Comparison of ENCODE assay signal across 8 cellular contexts in genomic region chr20:48722737-48723191, GRCh38.
DNase-seq lines count a peak whose midpoint lies in the region; ATAC-seq and TF ChIP-seq lines count a peak whose summit lies in the region.

No MANE protein-coding gene starts in this region.

- H3K4me1 ChIP-seq in OCI-LY7 (ENCODE audit: insufficient read depth, low read length, poor library complexity, severe bottlenecking) (peaks cover 51% of the 10 kb centered on the region), esophagus (ENCODE audit: control insufficient read depth in 2 of 2, insufficient read depth in 2 of 2, low read length in 1 of 2) (peaks cover 0 to 4% of the 10 kb centered on the region in 2 donors), psoas muscle (no peaks in the 10 kb centered on the region)

- peak; percentile 6 for TF ChIP-seq POLR2A in GM15510 (IDR thresholded peaks at IDR 0.05; ENCODE audit: borderline replicate concordance, extremely low read depth, insufficient read length)

- H3K27me3 ChIP-seq in esophagus (ENCODE audit: control insufficient read depth in 1 of 2, insufficient read depth in 2 of 2, low read length in 2 of 2) (no peaks in the 10 kb centered on the region), psoas muscle (ENCODE audit: insufficient read depth in 3 of 3, low read length in 2 of 3) (no peaks in the 10 kb centered on the region)

- no peak overlapping the region for H2AFZ ChIP-seq in OCI-LY7 (ENCODE audit: low read length)

- intact Hi-C loops in OCI-LY7 (cut with micrococcal nuclease; ENCODE audit: unreplicated experiment) (loop anchor here (10.0 kb wide), 1 partner anchor 182 kb away; no protein-coding TSS in a partner anchor), psoas muscle (cut with DNase I) (no loop called here)

- POLR2A ChIA-PET in OCI-LY7 (lab: Charles Lee), result interaction anchor here (1.0 kb wide), 1 partner anchor 15 kb away, joined by 3 read pairs; no protein-coding TSS in a partner anchor

- no peak overlapping the region for H3K4me3 ChIP-seq in OCI-LY7 (ENCODE audit: low read depth, low read length, poor library complexity, severe bottlenecking)
- H3K4me3 ChIP-seq in esophagus (ENCODE audit: low read depth in 1 of 2, low read length in 2 of 2), result no peak overlapping the region
- H3K4me3 ChIP-seq in psoas muscle, result no peak overlapping the region

- peak; percentile 36 to 81 (median 54) for ATAC-seq in psoas muscle
- ATAC-seq in GM19035 (IDR thresholded peaks at IDR 0.05; ENCODE audit: unreplicated experiment), result no peak
- ATAC-seq in GM21717 (IDR thresholded peaks at IDR 0.05; ENCODE audit: unreplicated experiment), result no peak
- no peak for ATAC-seq in HG03442 (IDR thresholded peaks at IDR 0.05; ENCODE audit: unreplicated experiment)

- BruUV-seq in OCI-LY7 (replicated peaks; lab: Mats Ljungman, UMichigan), result no TSS peak

- H3K9me3 ChIP-seq in OCI-LY7 (ENCODE audit: low read length) (no peaks in the 10 kb centered on the region), esophagus (ENCODE audit: control insufficient read depth in 2 of 2, insufficient read depth in 1 of 2, low read depth in 1 of 2, low read length in 1 of 2) (peaks cover 0 to 4% of the 10 kb centered on the region in 2 donors), psoas muscle (no peaks in the 10 kb centered on the region)

- H3K36me3 ChIP-seq in OCI-LY7 (ENCODE audit: insufficient read depth, low read length), result peaks cover 14% of the 10 kb centered on the region
- peaks cover 0 to 4% of the 10 kb centered on the region in 2 donors for H3K36me3 ChIP-seq in esophagus (ENCODE audit: control insufficient read depth in 2 of 2, insufficient read depth in 2 of 2, low read length in 1 of 2)
- H3K36me3 ChIP-seq in psoas muscle (ENCODE audit: insufficient read depth in 1 of 2, low read depth in 1 of 2), result no peaks in the 10 kb centered on the region

- H4K20me1 ChIP-seq in OCI-LY7 (ENCODE audit: insufficient read depth, low read length), result no peaks in the 10 kb centered on the region

- H3K27ac ChIP-seq in OCI-LY7 (ENCODE audit: low read depth, low read length, poor library complexity, severe bottlenecking) (no peak overlapping the region), esophagus (ENCODE audit: low read depth in 2 of 2, low read length in 1 of 2) (peak overlapping the region; percentile 65 to 67), psoas muscle (peak overlapping the region; percentile 6)

- H3K79me2 ChIP-seq in OCI-LY7 (ENCODE audit: insufficient read depth, low read depth, low read length), result no peaks in the 10 kb centered on the region

- TF ChIP-seq CTCF in OCI-LY7 (conservative IDR thresholded peaks at IDR 0.05; ENCODE audit: low read length) (no peak), psoas muscle (IDR thresholded peaks at IDR 0.05) (no peak)

- H3K4me2 ChIP-seq in OCI-LY7 (ENCODE audit: low read length), result no peak overlapping the region

- WGBS in esophagus, 2 donors, result 29 to 37% methylated on average over 8 of the region's 8 CpGs
- WGBS in psoas muscle, 3 donors, result 28 to 44% (median 29%) methylated on average over 8 of the region's 8 CpGs

- DNase-seq in OCI-LY7 (ENCODE audit: low spot score) (peak; percentile 18), psoas muscle (no peak)
- DNase-seq in stimulated activated CD4-positive, alpha-beta T cell treated with anti-CD3 and anti-CD28 coated beads, Interleukin-4, amount 100 ng/mL, for 1 hour, result no peak

- CTCF ChIA-PET in OCI-LY7 (lab: Charles Lee; ENCODE audit: unreplicated experiment), result no interaction called here

- H3K9me2 ChIP-seq in OCI-LY7 (ENCODE audit: insufficient read depth, low read length), result no peaks in the 10 kb centered on the region

Comparison
In these comparisons a context has a peak if more than half of its experiments do, and no peak if none do; other contexts are left out.
1. ATAC-seq: peak in psoas muscle (4 of 4); none in GM19035 (single experiment), GM21717 (single experiment) and HG03442 (single experiment).